ENCODE assay signal across 9 cellular contexts in the genomic region with DNA sequence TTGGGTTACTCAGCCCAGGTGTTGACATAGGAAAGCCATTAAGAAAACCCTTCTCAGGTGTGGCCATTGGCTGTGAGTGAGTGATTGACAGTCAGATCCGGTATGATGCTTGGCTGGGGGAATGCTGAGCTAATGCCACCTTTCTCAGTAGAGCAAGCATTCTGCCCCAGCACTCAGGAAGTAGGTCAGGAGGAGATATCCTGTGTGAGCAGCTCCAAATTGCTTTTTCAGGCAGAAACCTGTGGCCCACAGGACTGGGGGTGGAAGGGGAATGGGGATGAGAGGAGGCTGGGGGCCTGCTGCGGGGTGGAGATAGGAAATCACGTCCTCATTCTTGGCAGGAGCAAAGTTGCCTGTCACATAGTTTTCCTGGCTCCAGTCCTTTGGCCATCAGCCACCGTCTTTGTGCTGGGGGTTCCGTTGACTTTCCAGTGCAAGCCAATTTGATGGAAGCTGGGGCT. TPM values are rescaled to one million over a fixed set of nuclear protein-coding genes. Genes with fewer than 3 reads are reported as not detected.
DNase-seq lines count a peak whose midpoint lies in the region; ATAC-seq and TF ChIP-seq lines count a peak whose summit lies in the region.
"Had no signal": no experiment of that assay in that cellular context is flagged by ENCODE, and none has a peak within 500 bp of the region (broad histone marks: within the 10 kb centered on the region; RNA-seq: fewer than 3 reads in every experiment).

No MANE protein-coding gene starts in this region.

- H3K36me3 ChIP-seq in tibial artery, result no peaks in the 10 kb centered on the region

- peaks cover 0 to 44% (median 16%) of the 10 kb centered on the region in 4 donors for H3K4me1 ChIP-seq in tibial artery

- no peak overlapping the region for H3K4me3 ChIP-seq in tibial artery

- H3K4me3 Mint-ChIP-seq in activated naive CD4-positive, alpha-beta T cell treated with anti-CD3 and anti-CD28 coated beads, Interleukin-2, amount 10 ng/mL, durations not matched to agents 7 days and 5 days, result no peak overlapping the region
- no peak overlapping the region for H3K4me3 Mint-ChIP-seq in chondrocyte (ENCODE audit: unreplicated experiment)

- H3K9me3 Mint-ChIP-seq in activated naive CD4-positive, alpha-beta T cell treated with anti-CD3 and anti-CD28 coated beads, Interleukin-2, amount 10 ng/mL, durations not matched to agents 7 days and 5 days, result no peaks in the 10 kb centered on the region
- H3K9me3 Mint-ChIP-seq in chondrocyte (ENCODE audit: low read depth), result no peaks in the 10 kb centered on the region

- no peaks in the 10 kb centered on the region for H3K9me3 ChIP-seq in tibial artery

- H3K4me1 Mint-ChIP-seq in activated naive CD4-positive, alpha-beta T cell treated with anti-CD3 and anti-CD28 coated beads, Interleukin-2, amount 10 ng/mL, durations not matched to agents 7 days and 5 days, result peaks cover 41% of the 10 kb centered on the region
- H3K4me1 Mint-ChIP-seq in chondrocyte (ENCODE audit: low read depth), result peaks cover 43% of the 10 kb centered on the region

- CTCF ChIA-PET in activated naive CD4-positive, alpha-beta T cell treated with anti-CD3 and anti-CD28 coated beads, Interleukin-2, amount 10 ng/mL, durations not matched to agents 7 days and 5 days (lab: Charles Lee), result interaction anchor here (0.7 to 1.5 kb wide), 2 partner anchors 31 to 209 kb away, joined by 3 to 5 read pairs; no protein-coding TSS in a partner anchor

- peak overlapping the region; percentile 23 to 36 for H3K27ac ChIP-seq in tibial artery

- H3K27ac Mint-ChIP-seq in activated naive CD4-positive, alpha-beta T cell treated with anti-CD3 and anti-CD28 coated beads, Interleukin-2, amount 10 ng/mL, durations not matched to agents 7 days and 5 days, result peak overlapping the region; percentile 35
- H3K27ac Mint-ChIP-seq in chondrocyte (ENCODE audit: unreplicated experiment), result no peak overlapping the region

- no peaks in the 10 kb centered on the region for H3K36me3 Mint-ChIP-seq in activated naive CD4-positive, alpha-beta T cell treated with anti-CD3 and anti-CD28 coated beads, Interleukin-2, amount 10 ng/mL, durations not matched to agents 7 days and 5 days
- no peaks in the 10 kb centered on the region for H3K36me3 Mint-ChIP-seq in chondrocyte (ENCODE audit: low read depth)

- H3K27me3 ChIP-seq in tibial artery, result no peaks in the 10 kb centered on the region

- no peak for ATAC-seq in GM21367 (IDR thresholded peaks at IDR 0.05; ENCODE audit: unreplicated experiment)
- ATAC-seq in GM18517 (IDR thresholded peaks at IDR 0.05; ENCODE audit: unreplicated experiment), result no peak
- ATAC-seq in HG03095 (IDR thresholded peaks at IDR 0.05; ENCODE audit: unreplicated experiment), result no peak

- H3K27me3 Mint-ChIP-seq in activated naive CD4-positive, alpha-beta T cell treated with anti-CD3 and anti-CD28 coated beads, Interleukin-2, amount 10 ng/mL, durations not matched to agents 7 days and 5 days, result peaks cover 9% of the 10 kb centered on the region
- no peaks in the 10 kb centered on the region for H3K27me3 Mint-ChIP-seq in chondrocyte (ENCODE audit: low read depth)

- intact Hi-C loops in tibial artery (cut with DNase I; ENCODE audit: low total_unique reads), result no loop called here

- no peak for TF ChIP-seq CTCF in chondrocyte (IDR thresholded peaks at IDR 0.05)
- no peak for TF ChIP-seq CTCF in tibial artery (IDR thresholded peaks at IDR 0.05)

- peak; percentile 44 for DNase-seq in activated naive CD4-positive, alpha-beta T cell treated with anti-CD3 and anti-CD28 coated beads, Interleukin-2, amount 10 ng/mL, durations not matched to agents 7 days and 5 days
- no peak for DNase-seq in activated naive CD4-positive, alpha-beta T cell treated with anti-CD3 and anti-CD28 coated beads, Interleukin-2, amount 50 U/mL, for 16 hours
- peak; percentile 40 for DNase-seq in chondrocyte (ENCODE audit: low spot score)
- peak; percentile 22 for DNase-seq in left kidney (ENCODE audit: low read depth, low spot score)
- DNase-seq in tibial artery, result peak; percentile 39 to 70
- DNase-seq: NCI-H1048 had no signal

RNA-seq across cellular contexts. Expression of gene NINJ2, which starts 55.7 kb away (rescaled TPM):
- 1.3 to 14.6 TPM (median 2.1 TPM) in 3 replicates for total RNA-seq in chondrocyte
